Comparison of ENCODE assay signal across 1 cellular context in genomic region chr7:142556745-142557144, GRCh38.
A peak's percentile ranks its signal among the peaks of the same experiment; 100 is the strongest.
TF ChIP-seq lines count a peak whose summit lies in the region.

No MANE protein-coding gene starts in this region.

TF ChIP-seq in A549, 52 proteins besides CTCF, POLR2A, EP300 and RAD21 (continued from another document):
- TF ChIP-seq MAFK (IDR thresholded peaks at IDR 0.05; ENCODE audit: partially characterized antibody) (peak; percentile 98), JUNB (IDR thresholded peaks at IDR 0.05) (peak; percentile 82), EHF (CRISPR knock-in tag; IDR thresholded peaks at IDR 0.05) (no peak)
